ENCODE assay signal across 27 cellular contexts in genomic region chr2:31317387-31317786, GRCh38.
DNase-seq lines count a peak whose midpoint lies in the region; ATAC-seq and TF ChIP-seq lines count a peak whose summit lies in the region.
"Had no signal": no experiment of that assay in that cellular context is flagged by ENCODE, and none has a peak within 500 bp of the region (broad histone marks: within the 10 kb centered on the region; RNA-seq: fewer than 3 reads in every experiment).

No MANE protein-coding gene starts in this region.

- H3K9ac ChIP-seq in BLaER1: no peak overlapping the region
- H3K9ac ChIP-seq: GM23248 had no signal

- H3K27ac ChIP-seq in BLaER1: no peak overlapping the region
- H3K27ac ChIP-seq in CD8-positive, alpha-beta T cell (ENCODE audit: low read depth, low read length): no peak overlapping the region
- H3K27ac ChIP-seq: colonic mucosa, thoracic aorta had no signal

- intact Hi-C loops in CD8-positive, alpha-beta T cell (cut with DNase I, micrococcal nuclease): no loop called here

- no peaks in the 10 kb centered on the region for H3K36me3 Mint-ChIP-seq in CD8-positive, alpha-beta T cell
- no peaks in the 10 kb centered on the region for H3K36me3 Mint-ChIP-seq in immature natural killer cell

- H3K4me1 Mint-ChIP-seq in CD8-positive, alpha-beta T cell (ENCODE audit: low read depth): peaks cover 38% of the 10 kb centered on the region
- H3K4me1 Mint-ChIP-seq in immature natural killer cell: peaks cover 41 to 42% of the 10 kb centered on the region in 2 donors

- CTCF ChIA-PET in CD8-positive, alpha-beta T cell (lab: Charles Lee): interaction anchor here (2.4 kb wide), 1 partner anchor 16 kb away, joined by 13 read pairs; no protein-coding TSS in a partner anchor

- H3K9me3 Mint-ChIP-seq in CD8-positive, alpha-beta T cell: no peaks in the 10 kb centered on the region
- H3K9me3 Mint-ChIP-seq in immature natural killer cell: no peaks in the 10 kb centered on the region
- H3K9me3 Mint-ChIP-seq: endodermal cell; T-helper 1 cell treated with Interleukin-12 subunit alpha and Interleukin-12 subunit beta and Interleukin-4 antibody, amounts not matched to agents 30 μg/mL and 1 μg/mL, for 36 hours had no signal

- peaks cover 80% of the 10 kb centered on the region for H3K4me1 ChIP-seq in BLaER1
- peaks cover 35% of the 10 kb centered on the region for H3K4me1 ChIP-seq in CD8-positive, alpha-beta T cell (ENCODE audit: insufficient read depth, low read length)
- H3K4me1 ChIP-seq: colonic mucosa had no signal

- no peaks in the 10 kb centered on the region for H3K27me3 ChIP-seq in BLaER1
- H3K27me3 ChIP-seq in CD8-positive, alpha-beta T cell (ENCODE audit: insufficient read depth, low read length): no peaks in the 10 kb centered on the region
- H3K27me3 ChIP-seq: adrenal gland, brain microvascular endothelial cell, colonic mucosa, esophagus squamous epithelium, gastrocnemius medialis, MG63 had no signal

- no peak for DNase-seq in CD8-positive, alpha-beta T cell
- DNase-seq in NCI-H82 (lab: John Stamatoyannopoulos, UW) (peak; percentile 34), immature natural killer cell (no peak), SKM-1 (lab: John Stamatoyannopoulos, UW; ENCODE audit: unreplicated experiment) (no peak), hypothalamus (lab: John Stamatoyannopoulos, UW) (no peak)
- DNase-seq: activated T-cell treated with anti-CD3 and anti-CD28 coated beads for 4 hours; adrenal gland; brain microvascular endothelial cell; colonic mucosa; COR-L47; EL; endodermal cell; esophagus squamous epithelium; gastrocnemius medialis; GM23248; MG63; NCI-H146; NCI-H2171 treated with DMSO at 0.1 percent for 48 hours; NCI-H774; stimulated activated CD4-positive, alpha-beta T cell treated with anti-CD3 and anti-CD28 coated beads, Interleukin-2, amount 100 ng/mL, for 24 hours; stimulated activated naive CD4-positive, alpha-beta T cell had no signal

- H3K9me3 ChIP-seq in BLaER1: peaks cover 14% of the 10 kb centered on the region
- no peaks in the 10 kb centered on the region for H3K9me3 ChIP-seq in CD8-positive, alpha-beta T cell (ENCODE audit: low read length)
- H3K9me3 ChIP-seq: adrenal gland, colonic mucosa, esophagus squamous epithelium, gastrocnemius medialis, MG63, thoracic aorta had no signal

- ATAC-seq in CD8-positive, alpha-beta T cell: no peak
- ATAC-seq in HG03135 (IDR thresholded peaks at IDR 0.05; ENCODE audit: unreplicated experiment): no peak
- ATAC-seq: gastrocnemius medialis, Panc1 had no signal

- POLR2A ChIA-PET in CD8-positive, alpha-beta T cell (lab: Charles Lee): interaction anchor here (1.4 kb wide), 1 partner anchor 13 kb away, joined by 4 read pairs; no protein-coding TSS in a partner anchor

- no peak overlapping the region for H3K4me3 ChIP-seq in BLaER1
- H3K4me3 ChIP-seq in CD8-positive, alpha-beta T cell (ENCODE audit: low read depth, low read length): no peak overlapping the region
- H3K4me3 ChIP-seq: adrenal gland, colonic mucosa, esophagus squamous epithelium, gastrocnemius medialis, GM23248, MG63, skin epidermis, thoracic aorta had no signal

- H3K4me3 Mint-ChIP-seq in CD8-positive, alpha-beta T cell: no peak overlapping the region
- peak overlapping the region in 3 of 5 donors; percentile 3 to 14 (median 10) for H3K4me3 Mint-ChIP-seq in immature natural killer cell
- H3K4me3 Mint-ChIP-seq: endodermal cell; T-helper 1 cell treated with Interleukin-12 subunit alpha and Interleukin-12 subunit beta and Interleukin-4 antibody, amounts not matched to agents 30 μg/mL and 1 μg/mL, for 36 hours had no signal

- peak overlapping the region; percentile 91 for H3K4me2 ChIP-seq in BLaER1

- no peaks in the 10 kb centered on the region for H3K36me3 ChIP-seq in BLaER1
- no peaks in the 10 kb centered on the region for H3K36me3 ChIP-seq in CD8-positive, alpha-beta T cell (ENCODE audit: insufficient read depth, low read length)
- H3K36me3 ChIP-seq: adrenal gland, brain microvascular endothelial cell, colonic mucosa, esophagus squamous epithelium, gastrocnemius medialis, MG63, thoracic aorta had no signal

- TF ChIP-seq CTCF in CD8-positive, alpha-beta T cell (IDR thresholded peaks at IDR 0.05): no peak

- peaks cover 7% of the 10 kb centered on the region; the same call in 1 of the 2 replicates for H4K20me1 ChIP-seq in BLaER1

- H3K27me3 Mint-ChIP-seq in CD8-positive, alpha-beta T cell (ENCODE audit: low read depth): no peaks in the 10 kb centered on the region
- peaks cover 2 to 3% (median 2%) of the 10 kb centered on the region in 3 donors for H3K27me3 Mint-ChIP-seq in immature natural killer cell (ENCODE audit: low read depth in 3 of 3)

- H3K27ac Mint-ChIP-seq in CD8-positive, alpha-beta T cell: peak overlapping the region; percentile 11
- H3K27ac Mint-ChIP-seq in immature natural killer cell: peak overlapping the region; percentile 18 to 93 (median 82)
- H3K27ac Mint-ChIP-seq: endodermal cell; T-helper 1 cell treated with Interleukin-12 subunit alpha and Interleukin-12 subunit beta and Interleukin-4 antibody, amounts not matched to agents 30 μg/mL and 1 μg/mL, for 36 hours had no signal
